8 cellular contexts compared by ENCODE assay signal in genomic region chr3:170356596-170357175, GRCh38. TPM values are rescaled to one million over a fixed set of nuclear protein-coding genes. Genes with fewer than 3 reads are reported as not detected.
DNase-seq lines count a peak whose midpoint lies in the region; ATAC-seq, FAIRE-seq and TF ChIP-seq lines count a peak whose summit lies in the region.

No MANE protein-coding gene starts in this region.

- H3K27me3 ChIP-seq in effector memory CD4-positive, alpha-beta T cell (replicated peaks; ENCODE audit: control insufficient read depth, insufficient read depth, low read length, poor library complexity, severe bottlenecking): no peaks in the 10 kb centered on the region

- H3K4me3 ChIP-seq in A549: peak overlapping the region; percentile 75
- peak overlapping the region; percentile 39 for H3K4me3 ChIP-seq in effector memory CD4-positive, alpha-beta T cell (ENCODE audit: insufficient read depth, low read depth, low read length, poor library complexity, severe bottlenecking)
- H3K4me3 ChIP-seq in mesodermal cell (ENCODE audit: extremely low read depth, insufficient read depth, low read length, poor library complexity, severe bottlenecking): peak overlapping the region; percentile 44

- no peak for FAIRE-seq in A549 (lab: Jason Lieb, UNC)

- H3K27ac ChIP-seq in A549 (peak overlapping the region; percentile 99), mesodermal cell (ENCODE audit: low read depth, low read length, severe bottlenecking) (peak overlapping the region; percentile 98)
- peak overlapping the region; percentile 67 for H3K27ac ChIP-seq in effector memory CD4-positive, alpha-beta T cell (ENCODE audit: insufficient read depth, low read length, poor library complexity, severe bottlenecking)

- peaks cover 4% of the 10 kb centered on the region for H3K27me3 Mint-ChIP-seq in activated CD4-positive, alpha-beta T cell treated with anti-CD3 and anti-CD28 coated beads, Interleukin-2, amount 10 ng/mL, durations not matched to agents 7 days and 5 days

- POLR2A ChIA-PET in A549 (lab: Yijun Ruan, JAX): interaction anchor here (0.6 to 2.5 kb wide), 28 partner anchors 9 to 592 kb away, joined by 3 to 15 read pairs (median 4); partner anchors contain the start of genes PHC3, PRKCI, RPL22L1 and TERC
- POLR2A ChIA-PET in activated CD4-positive, alpha-beta T cell treated with anti-CD3 and anti-CD28 coated beads, Interleukin-2, amount 10 ng/mL, durations not matched to agents 7 days and 5 days (lab: Charles Lee): no interaction called here

- H3K9me3 ChIP-seq in A549: no peaks in the 10 kb centered on the region
- H3K9me3 ChIP-seq in effector memory CD4-positive, alpha-beta T cell (ENCODE audit: control insufficient read depth, low read length): no peaks in the 10 kb centered on the region
- H3K9me3 ChIP-seq in mesodermal cell (ENCODE audit: control insufficient read depth, low read length): peaks cover 7% of the 10 kb centered on the region

- H3K4me1 ChIP-seq in A549: peaks cover 42% of the 10 kb centered on the region
- H3K4me1 ChIP-seq in effector memory CD4-positive, alpha-beta T cell (ENCODE audit: control insufficient read depth, insufficient read depth, low read length, poor library complexity, severe bottlenecking): peaks cover 21% of the 10 kb centered on the region
- H3K4me1 ChIP-seq in mesodermal cell (ENCODE audit: control insufficient read depth, insufficient read depth, low read length, poor library complexity, severe bottlenecking): peaks cover 25% of the 10 kb centered on the region

- peak overlapping the region; percentile 74 for H3K27ac Mint-ChIP-seq in activated CD4-positive, alpha-beta T cell treated with anti-CD3 and anti-CD28 coated beads, Interleukin-2, amount 10 ng/mL, durations not matched to agents 7 days and 5 days

- no peaks in the 10 kb centered on the region for H3K36me3 ChIP-seq in effector memory CD4-positive, alpha-beta T cell (ENCODE audit: control insufficient read depth, insufficient read depth, low read length)
- peaks cover 23% of the 10 kb centered on the region for H3K36me3 ChIP-seq in mesodermal cell (ENCODE audit: control insufficient read depth, insufficient read depth, low read length)

- CTCF ChIA-PET in A549 (lab: Yijun Ruan, JAX): interaction anchor here (0.8 to 2.4 kb wide), 18 partner anchors 10 to 76 kb away, joined by 3 to 12 read pairs (median 4); no protein-coding TSS in a partner anchor
- CTCF ChIA-PET in activated CD4-positive, alpha-beta T cell treated with anti-CD3 and anti-CD28 coated beads, Interleukin-2, amount 10 ng/mL, durations not matched to agents 7 days and 5 days (lab: Charles Lee): interaction anchor here (0.6 to 2.4 kb wide), 9 partner anchors 9 to 361 kb away, joined by 3 to 6 read pairs (median 3); no protein-coding TSS in a partner anchor

- TF ChIP-seq RAD21 in A549 (conservative IDR thresholded peaks at IDR 0.05 in 1 of 2, IDR thresholded peaks at IDR 0.05 in 1 of 2): no peak; a peak in 2 of 5 replicates

- peaks cover 38% of the 10 kb centered on the region for H3K4me1 Mint-ChIP-seq in activated CD4-positive, alpha-beta T cell treated with anti-CD3 and anti-CD28 coated beads, Interleukin-2, amount 10 ng/mL, durations not matched to agents 7 days and 5 days

- DNase-seq in A549 (ENCODE audit: low read depth in 1 of 2, low spot score in 1 of 2) (peak; percentile 62 to 84), NCI-H2196 treated with DMSO at 0.1 percent for 48 hours (lab: John Stamatoyannopoulos, UW; ENCODE audit: unreplicated experiment) (peak; percentile 98)
- peak; percentile 37 for DNase-seq in activated CD4-positive, alpha-beta T cell treated with anti-CD3 and anti-CD28 coated beads, Interleukin-2, amount 10 ng/mL, durations not matched to agents 7 days and 5 days
- DNase-seq in effector memory CD4-positive, alpha-beta T cell: peak in 2 of 3 donors; percentile 48 to 56
- peak; percentile 31 to 39 for DNase-seq in stimulated activated CD8-positive, alpha-beta memory T cell treated with anti-CD3 and anti-CD28 coated beads, Interleukin-2, amount 100 ng/mL, for 1 hour (ENCODE audit: low read depth in 2 of 2)

- TF ChIP-seq POLR2A in A549 (IDR thresholded peaks at IDR 0.05; ENCODE audit: low read length): peak; percentile 27

- H3K4me3 Mint-ChIP-seq in activated CD4-positive, alpha-beta T cell treated with anti-CD3 and anti-CD28 coated beads, Interleukin-2, amount 10 ng/mL, durations not matched to agents 7 days and 5 days: peak overlapping the region; percentile 69

- TF ChIP-seq EP300 in A549 (IDR thresholded peaks at IDR 0.05): peak in 1 of 2 experiments; percentile 55; a peak in 1 of 5 replicates

- 0% methylated on average over 7 of the region's 60 CpGs for whole genome bisulfite sequencing in A549 (ENCODE audit: missing lambda C conversion rate)
- WGBS in mesodermal cell (ENCODE audit: insufficient coverage in 2 of 2), 2 experiments: 0% methylated on average over 27 to 36 of the region's 60 CpGs

- TF ChIP-seq CTCF in A549 (IDR thresholded peaks at IDR 0.05): no peak

- peak; percentile 70 to 77 for ATAC-seq in A549
- ATAC-seq in GM18502 (IDR thresholded peaks at IDR 0.05; ENCODE audit: poor library complexity, unreplicated experiment): peak; percentile 43
- ATAC-seq in HG02938 (IDR thresholded peaks at IDR 0.05; ENCODE audit: unreplicated experiment): peak; percentile 23

- peaks cover 3% of the 10 kb centered on the region for H3K9me3 Mint-ChIP-seq in activated CD4-positive, alpha-beta T cell treated with anti-CD3 and anti-CD28 coated beads, Interleukin-2, amount 10 ng/mL, durations not matched to agents 7 days and 5 days

- peaks cover 28% of the 10 kb centered on the region for H3K36me3 Mint-ChIP-seq in activated CD4-positive, alpha-beta T cell treated with anti-CD3 and anti-CD28 coated beads, Interleukin-2, amount 10 ng/mL, durations not matched to agents 7 days and 5 days (ENCODE audit: low read depth)

- H3K4me2 ChIP-seq in A549: peak overlapping the region; percentile 98

TF ChIP-seq in A549, 52 proteins besides CTCF, POLR2A, EP300 and RAD21:
- TF ChIP-seq BHLHE40 (IDR thresholded peaks at IDR 0.05; ENCODE audit: low read depth, low read length) (peak; percentile 46; the same call in 1 of the 2 replicates), EHF (CRISPR knock-in tag; IDR thresholded peaks at IDR 0.05) (no peak), ATOH8 (CRISPR knock-in tag; IDR thresholded peaks at IDR 0.05; ENCODE audit: low read depth) (peak; percentile 58; the same call in 1 of the 2 replicates), BCL3 (IDR thresholded peaks at IDR 0.05) (peak; percentile 68; the same call in 1 of the 3 replicates), PBX3 (IDR thresholded peaks at IDR 0.05) (peak; percentile 45; the same call in 1 of the 2 replicates), MYC (IDR thresholded peaks at IDR 0.05; ENCODE audit: borderline replicate concordance, low read length) (peak; percentile 15; the same call in 1 of the 2 replicates), MAZ (IDR thresholded peaks at IDR 0.05; ENCODE audit: borderline replicate concordance, low read depth, low read length) (0 out of 2 replicates have a peak, but pooled peaks have one; percentile 23), JUN (IDR thresholded peaks at IDR 0.05) (peak in 1 of 2 experiments; percentile 80; a peak in 3 of 5 replicates), FOSL2 (IDR thresholded peaks at IDR 0.05) (0 out of 2 replicates have a peak, but pooled peaks have one; percentile 5), FOSL2 (CRISPR knock-in tag; IDR thresholded peaks at IDR 0.05) (no peak), GATA3 (IDR thresholded peaks at IDR 0.05; ENCODE audit: borderline replicate concordance) (0 out of 2 replicates have a peak, but pooled peaks have one; percentile 37), SREBF2 (IDR thresholded peaks at IDR 0.05) (no peak), PHF8 (IDR thresholded peaks at IDR 0.05; ENCODE audit: borderline replicate concordance, low read depth) (no peak)

RNA-seq across cellular contexts. Expression of gene SKIL, which starts 0.8 kb away (rescaled TPM):
- polyA plus RNA-seq in A549 (2011; rRNA removed) (53.7 and 64.2 TPM in 2 replicates), A549 (2017; fragmentation: RNase III; extraction: RNeasy Plus Mini Kit Qiagen cat#74134 plus additional on column Dnase treatment) (39.6 to 43.8 TPM (median 40.3 TPM) in 3 replicates)
- polyA plus RNA-seq in A549 (2012; cell fraction: cytosol; rRNA removed): 7.8 and 8.5 TPM in 2 replicates
- polyA plus RNA-seq in A549 (2012; cell fraction: nucleus; rRNA removed): 5.7 and 7.8 TPM in 2 replicates
- polyA minus RNA-seq in A549 (2011; rRNA and poly(A)+ RNA removed): 137 and 140 TPM in 2 replicates
- total RNA-seq in activated CD4-positive, alpha-beta T cell treated with anti-CD3 and anti-CD28 coated beads, Interleukin-2, amount 10 ng/mL, durations not matched to agents 7 days and 5 days: 10 to 100 TPM; 15.9 to 19.1 TPM
- 62.9 TPM for polyA plus RNA-seq in mesodermal cell (2013, experiment 1 of 2)
- polyA plus RNA-seq in mesodermal cell (2013, experiment 2 of 2): 50.1 TPM

Comparison
In these comparisons a context has a peak if more than half of its experiments do, and no peak if none do; other contexts are left out.
1. Peak in every context shown above with its lines: DNase-seq, ATAC-seq, H3K4me3 ChIP-seq and H3K27ac ChIP-seq.
2. ATAC-seq: peak in every context shown above with its lines; median percentile 74 in A549; 43 in GM18502; 23 in HG02938.
3. DNase-seq: peak in every context shown above with its lines; median percentile 98 in NCI-H2196 treated with DMSO at 0.1 percent for 48 hours; 73 in A549; 52 in effector memory CD4-positive, alpha-beta T cell; 37 in activated CD4-positive, alpha-beta T cell treated with anti-CD3 and anti-CD28 coated beads, Interleukin-2, amount 10 ng/mL, durations not matched to agents 7 days and 5 days; 35 in stimulated activated CD8-positive, alpha-beta memory T cell treated with anti-CD3 and anti-CD28 coated beads, Interleukin-2, amount 100 ng/mL, for 1 hour.